In genomic region chr3:62570888-62571287, GRCh38 we compare ENCODE assay signal across 20 cellular contexts.
DNase-seq lines count a peak whose midpoint lies in the region; ATAC-seq, FAIRE-seq and TF ChIP-seq lines count a peak whose summit lies in the region.
"Had no signal": no experiment of that assay in that cellular context is flagged by ENCODE, and none has a peak within 500 bp of the region (broad histone marks: within the 10 kb centered on the region; RNA-seq: fewer than 3 reads in every experiment).

No MANE protein-coding gene starts in this region.

- H3K4me3 Mint-ChIP-seq in activated CD4-positive, alpha-beta T cell treated with anti-CD3 and anti-CD28 coated beads, Interleukin-2, amount 10 ng/mL, durations not matched to agents 24 days and 14 days, result no peak overlapping the region
- H3K4me3 Mint-ChIP-seq: CD14-positive monocyte; CD4-positive, alpha-beta memory T cell had no signal

- in situ Hi-C loops in mammary epithelial cell (cut with MboI; ENCODE audit: low sequenced_read_pairs in 2 of 2), result no loop called here

- TF ChIP-seq POLR2A in breast epithelium (IDR thresholded peaks at IDR 0.05) (no peak), endothelial cell of umbilical vein (IDR thresholded peaks at IDR 0.05; ENCODE audit: low read depth, low read length) (no peak)

- H3K9me3 ChIP-seq in mammary epithelial cell (replicated peaks; ENCODE audit: insufficient read depth, low read length) (no peaks in the 10 kb centered on the region), breast epithelium (no peaks in the 10 kb centered on the region), endothelial cell of umbilical vein (replicated peaks; ENCODE audit: control insufficient read depth, insufficient read depth, low read length) (no peaks in the 10 kb centered on the region)
- H3K9me3 ChIP-seq: A549, BLaER1, HAP-1 had no signal

- peak; percentile 53 for ATAC-seq in HG03159 (IDR thresholded peaks at IDR 0.05; ENCODE audit: unreplicated experiment)
- ATAC-seq: A549, K562 had no signal

- H3K79me2 ChIP-seq in mammary epithelial cell (ENCODE audit: insufficient read depth, low read length), result no peaks in the 10 kb centered on the region
- no peaks in the 10 kb centered on the region for H3K79me2 ChIP-seq in endothelial cell of umbilical vein (ENCODE audit: control insufficient read depth, insufficient read depth, low read length)

- DNase-seq in mammary epithelial cell (no peak), breast epithelium (ENCODE audit: low spot score in 2 of 2) (no peak), endothelial cell of umbilical vein (ENCODE audit: low read depth, low spot score) (no peak), caudate nucleus (lab: John Stamatoyannopoulos, UW) (no peak), islet precursor cell (no peak)
- DNase-seq in activated CD4-positive, alpha-beta T cell treated with anti-CD3 and anti-CD28 coated beads, Interleukin-2, amount 10 ng/mL, durations not matched to agents 24 days and 14 days, result no peak
- DNase-seq: AML-193; CD4-positive, alpha-beta memory T cell; DMS153; DMS79 treated with DMSO at 0.1 percent for 48 hours; GF-D8; IMR-90 had no signal

- no peaks in the 10 kb centered on the region for H3K36me3 Mint-ChIP-seq in activated CD4-positive, alpha-beta T cell treated with anti-CD3 and anti-CD28 coated beads, Interleukin-2, amount 10 ng/mL, durations not matched to agents 24 days and 14 days (ENCODE audit: low read depth)
- H3K36me3 Mint-ChIP-seq: CD14-positive monocyte; CD4-positive, alpha-beta memory T cell had no signal

- no TSS peak for BruUV-seq in mammary epithelial cell (replicated peaks; lab: Mats Ljungman, UMichigan)
- BruUV-seq in endothelial cell of umbilical vein (replicated peaks; lab: Mats Ljungman, UMichigan), result no TSS peak

- CTCF ChIA-PET in mammary epithelial cell (lab: Charles Lee; ENCODE audit: low non-redundant PET), result no interaction called here
- CTCF ChIA-PET in endothelial cell of umbilical vein (lab: Charles Lee), result interaction anchor here (0.9 to 2.0 kb wide), 3 partner anchors 9 to 26 kb away, joined by 3 to 6 read pairs (median 3); no protein-coding TSS in a partner anchor

- H3K27ac ChIP-seq in mammary epithelial cell (ENCODE audit: insufficient read depth, low read depth, low read length) (no peak overlapping the region), breast epithelium (no peak overlapping the region), endothelial cell of umbilical vein (ENCODE audit: insufficient read depth, low read depth, low read length) (no peak overlapping the region), caudate nucleus (ENCODE audit: low read depth, low read length) (no peak overlapping the region)
- H3K27ac ChIP-seq: 22Rv1, A549, BLaER1 had no signal

- H3K9me3 Mint-ChIP-seq in activated CD4-positive, alpha-beta T cell treated with anti-CD3 and anti-CD28 coated beads, Interleukin-2, amount 10 ng/mL, durations not matched to agents 24 days and 14 days, result no peaks in the 10 kb centered on the region

- no peak overlapping the region for H3K4me3 ChIP-seq in mammary epithelial cell (replicated peaks in 1 of 3; ENCODE audit: insufficient read depth in 1 of 3, low read depth in 2 of 3, low read length in 3 of 3)
- no peak overlapping the region for H3K4me3 ChIP-seq in breast epithelium
- no peak overlapping the region for H3K4me3 ChIP-seq in endothelial cell of umbilical vein (replicated peaks in 1 of 3; ENCODE audit: insufficient read depth in 1 of 3, low read depth in 1 of 3, low read length in 3 of 3)
- H3K4me3 ChIP-seq: A549, BLaER1, HAP-1, K562 had no signal

- H3K4me2 ChIP-seq in mammary epithelial cell (ENCODE audit: insufficient read depth, low read depth, low read length) (no peak overlapping the region), endothelial cell of umbilical vein (ENCODE audit: insufficient read depth, low read length) (no peak overlapping the region)
- H3K4me2 ChIP-seq: A549, BLaER1 had no signal

- H2AFZ ChIP-seq in mammary epithelial cell (ENCODE audit: low read depth, low read length), result peak overlapping the region; percentile 12
- H2AFZ ChIP-seq in endothelial cell of umbilical vein (ENCODE audit: low read depth, low read length), result peak overlapping the region; percentile 55

- WGBS in mammary epithelial cell (ENCODE audit: low coverage, missing lambda C conversion rate), result 80% methylated on average over 6 of the region's 6 CpGs

- no peak overlapping the region for H3K27ac Mint-ChIP-seq in activated CD4-positive, alpha-beta T cell treated with anti-CD3 and anti-CD28 coated beads, Interleukin-2, amount 10 ng/mL, durations not matched to agents 24 days and 14 days
- H3K27ac Mint-ChIP-seq: CD14-positive monocyte; CD4-positive, alpha-beta memory T cell had no signal

- H3K4me1 ChIP-seq in mammary epithelial cell (ENCODE audit: insufficient read depth, low read length), result peaks cover 25% of the 10 kb centered on the region
- H3K4me1 ChIP-seq in breast epithelium, result no peaks in the 10 kb centered on the region
- peaks cover 17% of the 10 kb centered on the region for H3K4me1 ChIP-seq in endothelial cell of umbilical vein (ENCODE audit: control insufficient read depth, extremely low read depth, insufficient read depth, low read length)
- H3K4me1 ChIP-seq: A549, BLaER1, HAP-1 had no signal

- H3K9me1 ChIP-seq in endothelial cell of umbilical vein (replicated peaks; ENCODE audit: control insufficient read depth, extremely low read depth, insufficient read depth, low read length), result no peaks in the 10 kb centered on the region

- H3K9ac ChIP-seq in mammary epithelial cell (ENCODE audit: insufficient read depth, low read length) (no peak overlapping the region), endothelial cell of umbilical vein (replicated peaks; ENCODE audit: extremely low read depth, insufficient read depth, low read length) (no peak overlapping the region)
- H3K9ac ChIP-seq: BLaER1 had no signal

- H4K20me1 ChIP-seq in mammary epithelial cell (ENCODE audit: insufficient read depth, low read length) (no peaks in the 10 kb centered on the region), endothelial cell of umbilical vein (replicated peaks; ENCODE audit: control insufficient read depth, extremely low read depth, insufficient read depth, low read length) (no peaks in the 10 kb centered on the region)
- H4K20me1 ChIP-seq: BLaER1 had no signal

- H3K36me3 ChIP-seq in mammary epithelial cell (ENCODE audit: insufficient read depth, low read length) (no peaks in the 10 kb centered on the region), breast epithelium (no peaks in the 10 kb centered on the region), endothelial cell of umbilical vein (ENCODE audit: control insufficient read depth in 2 of 2, extremely low read depth in 1 of 2, insufficient read depth in 2 of 2, low read length in 2 of 2) (no peaks in the 10 kb centered on the region)
- H3K36me3 ChIP-seq: BLaER1, HAP-1 had no signal

- no peak for TF ChIP-seq CTCF in mammary epithelial cell (conservative IDR thresholded peaks at IDR 0.05 in 1 of 2, IDR thresholded peaks at IDR 0.05 in 1 of 2; ENCODE audit: extremely low read depth in 1 of 2, insufficient read depth in 1 of 2, low read depth in 1 of 2, low read length in 2 of 2)
- no peak for TF ChIP-seq CTCF in breast epithelium (IDR thresholded peaks at IDR 0.05)
- no peak for TF ChIP-seq CTCF in endothelial cell of umbilical vein (IDR thresholded peaks at IDR 0.05; ENCODE audit: extremely low read depth in 1 of 2, insufficient read depth in 1 of 2, low read depth in 1 of 2, low read length in 2 of 2)

- no peak for FAIRE-seq in endothelial cell of umbilical vein (lab: Jason Lieb, UNC)
- FAIRE-seq: A549, HTR-8/SVneo, K562 had no signal

- no peaks in the 10 kb centered on the region for H3K27me3 Mint-ChIP-seq in activated CD4-positive, alpha-beta T cell treated with anti-CD3 and anti-CD28 coated beads, Interleukin-2, amount 10 ng/mL, durations not matched to agents 24 days and 14 days
- H3K27me3 Mint-ChIP-seq: CD4-positive, alpha-beta memory T cell had no signal

- dilution Hi-C loops in mammary epithelial cell (cut with HindIII; ENCODE audit: low sequenced_read_pairs), result no loop called here
- dilution Hi-C loops in endothelial cell of umbilical vein (cut with MboI; ENCODE audit: extremely low pct_ligation_motif_present, low sequenced_read_pairs), result no loop called here

- POLR2A ChIA-PET in endothelial cell of umbilical vein (lab: Charles Lee), result no interaction called here

- H3K27me3 ChIP-seq in mammary epithelial cell (ENCODE audit: insufficient read depth, low read length) (no peaks in the 10 kb centered on the region), breast epithelium (no peaks in the 10 kb centered on the region), endothelial cell of umbilical vein (ENCODE audit: control insufficient read depth in 2 of 2, insufficient read depth in 2 of 2, low read length in 2 of 2) (no peaks in the 10 kb centered on the region)
- H3K27me3 ChIP-seq: BLaER1 had no signal

- no peaks in the 10 kb centered on the region for H3K4me1 Mint-ChIP-seq in activated CD4-positive, alpha-beta T cell treated with anti-CD3 and anti-CD28 coated beads, Interleukin-2, amount 10 ng/mL, durations not matched to agents 24 days and 14 days
- H3K4me1 Mint-ChIP-seq: CD14-positive monocyte; CD4-positive, alpha-beta memory T cell had no signal

- intact Hi-C loops in mammary epithelial cell (cut with micrococcal nuclease), result no loop called here
- intact Hi-C loops in breast epithelium (cut with DNase I; ENCODE audit: low total_unique reads), result no loop called here
- intact Hi-C loops in endothelial cell of umbilical vein (cut with micrococcal nuclease), result no loop called here
- intact Hi-C loops in activated CD4-positive, alpha-beta T cell treated with anti-CD3 and anti-CD28 coated beads, Interleukin-2, amount 10 ng/mL, durations not matched to agents 24 days and 14 days (cut with micrococcal nuclease), result no loop called here

TF ChIP-seq in endothelial cell of umbilical vein, 7 proteins besides CTCF, POLR2A, EP300 and RAD21:
- TF ChIP-seq, protein P1, sequence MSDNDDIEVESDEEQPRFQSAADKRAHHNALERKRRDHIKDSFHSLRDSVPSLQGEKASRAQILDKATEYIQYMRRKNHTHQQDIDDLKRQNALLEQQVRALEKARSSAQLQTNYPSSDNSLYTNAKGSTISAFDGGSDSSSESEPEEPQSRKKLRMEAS (IDR thresholded peaks at IDR 0.05; ENCODE audit: insufficient read depth, insufficient read length), result no peak
- no peak for TF ChIP-seq EZH2 (IDR thresholded peaks at IDR 0.05; ENCODE audit: borderline replicate concordance, low read depth, low read length, severe bottlenecking)
- TF ChIP-seq FOS (IDR thresholded peaks at IDR 0.05; ENCODE audit: borderline replicate concordance, insufficient read depth, low read length), result no peak
- no peak for TF ChIP-seq JUN (IDR thresholded peaks at IDR 0.05; ENCODE audit: borderline replicate concordance, insufficient read depth, insufficient read length, low read depth)
- TF ChIP-seq POLR2AphosphoS5 (IDR thresholded peaks at IDR 0.05; ENCODE audit: insufficient read depth, low read depth, low read length), result no peak
- no peak for TF ChIP-seq MYC (IDR thresholded peaks at IDR 0.05; ENCODE audit: low read depth, low read length)
- TF ChIP-seq GATA2 (IDR thresholded peaks at IDR 0.05; ENCODE audit: insufficient read depth, insufficient read length, low read depth, low read length), result no peak
